ENCODE assay signal across 14 cellular contexts in genomic region chr12:30201301-30202160, GRCh38.
DNase-seq lines count a peak whose midpoint lies in the region; ATAC-seq and TF ChIP-seq lines count a peak whose summit lies in the region.
"Had no signal": no experiment of that assay in that cellular context is flagged by ENCODE, and none has a peak within 500 bp of the region (broad histone marks: within the 10 kb centered on the region; RNA-seq: fewer than 3 reads in every experiment).

No MANE protein-coding gene starts in this region.

- H3K79me1 ChIP-seq in neuronal stem cell (ENCODE audit: low read depth, low read length), result no peaks in the 10 kb centered on the region

- no CpG with 5 or more reads among the region's 55 CpGs for WGBS in neuronal stem cell (ENCODE audit: extremely low coverage in 2 of 2, insufficient read length in 2 of 2, insufficient replicate concordance in 1 of 2), 2 donors
- WGBS in aorta, 2 donors, result 26 to 27% methylated on average over 41 to 54 of the region's 55 CpGs

- H2BK120ac ChIP-seq in neuronal stem cell (ENCODE audit: low read depth, low read length), result no peak overlapping the region

- no peak overlapping the region for H2AK5ac ChIP-seq in neuronal stem cell (ENCODE audit: low read depth, low read length)

- peak overlapping the region; percentile 56 for H3K4me2 ChIP-seq in neuronal stem cell (ENCODE audit: insufficient read depth, low read length, poor library complexity, severe bottlenecking)

- H3K4me3 ChIP-seq in cardiac muscle cell, result peak overlapping the region; percentile 17
- H3K4me3 ChIP-seq in neuronal stem cell (ENCODE audit: low read length in 2 of 2), result peak overlapping the region in 1 of 2 donors; percentile 62
- peak overlapping the region; percentile 4 to 38 for H3K4me3 ChIP-seq in aorta (ENCODE audit: low read length in 2 of 2)

- no peak overlapping the region for H3K14ac ChIP-seq in neuronal stem cell (ENCODE audit: low read length)

- H3K36me3 ChIP-seq in cardiac muscle cell (no peaks in the 10 kb centered on the region), neuronal stem cell (replicated peaks in 1 of 2; ENCODE audit: control insufficient read depth in 2 of 2, insufficient read depth in 2 of 2, low read length in 2 of 2) (no peaks in the 10 kb centered on the region), aorta (ENCODE audit: control insufficient read depth in 1 of 2, insufficient read depth in 2 of 2, low read length in 1 of 2) (no peaks in the 10 kb centered on the region)

- DNase-seq in Right ventricle myocardium inferior (ENCODE audit: missing footprints) (no peak), cardiac septum (ENCODE audit: low spot score) (no peak), cardiac muscle cell (ENCODE audit: low read depth in 1 of 2, low spot score in 1 of 2) (peak; percentile 5 to 38), neuronal stem cell (ENCODE audit: low spot score) (no peak), aorta (peak; percentile 40 to 71), cortex of kidney (lab: John Stamatoyannopoulos, UW) (no peak)
- DNase-seq in activated CD4-positive, alpha-beta T cell treated with anti-CD3 and anti-CD28 coated beads for 4 hours, result no peak
- DNase-seq: activated B cell treated with CpG ODN at 0.5 μM for 24 hours; DND-41; MM.1S; naive B cell; SHP77 treated with DMSO at 0.1 percent for 48 hours; stimulated activated naive CD8-positive, alpha-beta T cell treated with anti-CD3 and anti-CD28 coated beads, Interleukin-15, amount 100 ng/mL, for 72 hours had no signal

- H3K4me1 ChIP-seq in cardiac muscle cell (ENCODE audit: low read depth) (no peaks in the 10 kb centered on the region), neuronal stem cell (ENCODE audit: control insufficient read depth in 2 of 2, insufficient read depth in 1 of 2, low read depth in 1 of 2, low read length in 2 of 2) (no peaks in the 10 kb centered on the region), aorta (ENCODE audit: control insufficient read depth in 1 of 2, insufficient read depth in 2 of 2, low read length in 2 of 2) (no peaks in the 10 kb centered on the region)

- H3K27me3 ChIP-seq in cardiac muscle cell (peaks cover 43% of the 10 kb centered on the region), neuronal stem cell (ENCODE audit: control insufficient read depth in 3 of 3, insufficient read depth in 3 of 3, low read depth in 1 of 3, low read length in 3 of 3) (peaks cover 0 to 25% (median 20%) of the 10 kb centered on the region in 3 experiments), aorta (ENCODE audit: control insufficient read depth in 1 of 2, insufficient read depth in 2 of 2, low read length in 1 of 2) (no peaks in the 10 kb centered on the region)

- H2BK15ac ChIP-seq in neuronal stem cell (ENCODE audit: low read length), result no peak overlapping the region

- H4K91ac ChIP-seq in neuronal stem cell (ENCODE audit: low read depth, low read length, poor library complexity), result no peak overlapping the region

- H3K4ac ChIP-seq in neuronal stem cell (ENCODE audit: low read length), result no peak overlapping the region

- no peak overlapping the region for H2BK5ac ChIP-seq in neuronal stem cell (ENCODE audit: low read length)

- H3K9me3 ChIP-seq in cardiac muscle cell (ENCODE audit: low read depth) (no peaks in the 10 kb centered on the region), neuronal stem cell (replicated peaks in 1 of 2; ENCODE audit: control insufficient read depth in 2 of 2, insufficient read depth in 1 of 2, low read depth in 1 of 2, low read length in 2 of 2) (no peaks in the 10 kb centered on the region), aorta (ENCODE audit: control insufficient read depth, low read length) (no peaks in the 10 kb centered on the region)

- H3K23ac ChIP-seq in neuronal stem cell (ENCODE audit: low read depth, low read length, poor library complexity), result no peak overlapping the region

- H2BK12ac ChIP-seq in neuronal stem cell (ENCODE audit: low read length), result no peak overlapping the region

- intact Hi-C loops in Right ventricle myocardium inferior (cut with DNase I), result no loop called here
- intact Hi-C loops in cardiac septum (cut with DNase I), result no loop called here
- intact Hi-C loops in aorta (cut with DNase I), result loop anchor here in 1 of 2 donors (10.0 kb wide), 1 partner anchor 677 kb away; no protein-coding TSS in a partner anchor

- peak overlapping the region; percentile 68 for H3K18ac ChIP-seq in neuronal stem cell (ENCODE audit: low read length)

- H2AFZ ChIP-seq in neuronal stem cell (ENCODE audit: low read length), result peak overlapping the region; percentile 38

- ATAC-seq in Right ventricle myocardium inferior, result peak; percentile 44
- peak; percentile 36 for ATAC-seq in aorta (ENCODE audit: low FRiP score)
- ATAC-seq in HG03175 (IDR thresholded peaks at IDR 0.05; ENCODE audit: unreplicated experiment), result no peak
- ATAC-seq: stimulated activated naive CD8-positive, alpha-beta T cell treated with anti-CD3 and anti-CD28 coated beads, Interleukin-15, amount 100 ng/mL, for 72 hours had no signal

- H4K8ac ChIP-seq in neuronal stem cell (ENCODE audit: low read depth, low read length), result no peak overlapping the region

- H3K27ac ChIP-seq in cardiac muscle cell, result no peak overlapping the region
- no peak overlapping the region for H3K27ac ChIP-seq in neuronal stem cell (replicated peaks; ENCODE audit: low read length)
- no peak overlapping the region for H3K27ac ChIP-seq in aorta (ENCODE audit: low read depth in 1 of 2, low read length in 2 of 2)

- no peak overlapping the region for H3K9ac ChIP-seq in neuronal stem cell (ENCODE audit: low read depth, low read length, poor library complexity)

- peak; percentile 20 for TF ChIP-seq CTCF in cardiac muscle cell (IDR thresholded peaks at IDR 0.05; ENCODE audit: low read depth, low read length)

Comparison
In these comparisons a context has a peak if more than half of its experiments do, and no peak if none do; other contexts are left out.
1. DNase-seq: peak in cardiac muscle cell (2 of 2) and aorta (2 of 2); none in Right ventricle myocardium inferior (single experiment), cardiac septum (single experiment), neuronal stem cell (single experiment), cortex of kidney (single experiment) and activated CD4-positive, alpha-beta T cell treated with anti-CD3 and anti-CD28 coated beads for 4 hours (0 of 2).